Comparison of ENCODE assay signal across 8 cellular contexts in genomic region chr22:19853879-19854777, GRCh38. TPM values are rescaled to one million over a fixed set of nuclear protein-coding genes. Genes with fewer than 3 reads are reported as not detected.
DNase-seq lines count a peak whose midpoint lies in the region; ATAC-seq and TF ChIP-seq lines count a peak whose summit lies in the region.

No MANE protein-coding gene starts in this region.

- no peaks in the 10 kb centered on the region for H3K27me3 ChIP-seq in PC-3 (ENCODE audit: low read length)
- H3K27me3 ChIP-seq in duodenal mucosa (ENCODE audit: control insufficient read depth in 1 of 2, insufficient read depth in 2 of 2, low read length in 2 of 2), result no peaks in the 10 kb centered on the region
- H3K27me3 ChIP-seq in upper lobe of left lung, result no peaks in the 10 kb centered on the region

- H3K9ac ChIP-seq in PC-3 (ENCODE audit: low read length), result peak overlapping the region; percentile 95
- H3K9ac ChIP-seq in duodenal mucosa (ENCODE audit: low read depth in 1 of 2, low read length in 2 of 2), result peak overlapping the region; percentile 91 to 99

- TSS peak; percentile 53 for BruUV-seq in PC-3 (replicated peaks; lab: Mats Ljungman, UMichigan)

- H3K4me3 ChIP-seq in PC-3 (ENCODE audit: low read length) (peak overlapping the region; percentile 96), duodenal mucosa (ENCODE audit: low read depth in 1 of 2, low read length in 2 of 2) (peak overlapping the region; percentile 96 to 98), mesodermal cell (ENCODE audit: extremely low read depth, insufficient read depth, low read length, poor library complexity, severe bottlenecking) (peak overlapping the region; percentile 89), upper lobe of left lung (peak overlapping the region; percentile 64 to 88 (median 70))

- H3K9me3 Mint-ChIP-seq in CD14-positive monocyte, result peaks cover 0 to 2% (median 0%) of the 10 kb centered on the region in 7 donors

- peak overlapping the region; percentile 86 to 93 for H3K4me3 Mint-ChIP-seq in CD14-positive monocyte

- H3K9me2 ChIP-seq in PC-3 (replicated peaks; ENCODE audit: low read length), result no peaks in the 10 kb centered on the region

- CTCF ChIA-PET in PC-3 (lab: Charles Lee), result no interaction called here

- H3K36me3 Mint-ChIP-seq in CD14-positive monocyte, result peaks cover 16 to 29% of the 10 kb centered on the region in 2 donors

- peaks cover 0 to 4% (median 1%) of the 10 kb centered on the region in 3 donors for H3K27me3 Mint-ChIP-seq in CD14-positive monocyte (ENCODE audit: low read depth in 3 of 3)

- no peaks in the 10 kb centered on the region for H3K9me3 ChIP-seq in PC-3 (ENCODE audit: low read length)
- no peaks in the 10 kb centered on the region for H3K9me3 ChIP-seq in duodenal mucosa (ENCODE audit: control insufficient read depth in 1 of 2, low read length in 2 of 2)
- H3K9me3 ChIP-seq in mesodermal cell (ENCODE audit: control insufficient read depth, low read length), result no peaks in the 10 kb centered on the region
- H3K9me3 ChIP-seq in upper lobe of left lung, result no peaks in the 10 kb centered on the region

- peaks cover 52% of the 10 kb centered on the region for H3K4me1 ChIP-seq in PC-3 (ENCODE audit: insufficient read depth, low read length)
- peaks cover 44 to 46% of the 10 kb centered on the region in 2 donors for H3K4me1 ChIP-seq in duodenal mucosa (ENCODE audit: control insufficient read depth in 1 of 2, insufficient read depth in 2 of 2, low read length in 2 of 2)
- H3K4me1 ChIP-seq in mesodermal cell (ENCODE audit: control insufficient read depth, insufficient read depth, low read length, poor library complexity, severe bottlenecking), result peaks cover 48% of the 10 kb centered on the region
- peaks cover 34 to 63% (median 53%) of the 10 kb centered on the region in 4 donors for H3K4me1 ChIP-seq in upper lobe of left lung

- H3K27ac ChIP-seq in PC-3 (ENCODE audit: low read length) (no peak overlapping the region), duodenal mucosa (ENCODE audit: low read depth, low read length) (peak overlapping the region; percentile 77), mesodermal cell (ENCODE audit: low read depth, low read length, severe bottlenecking) (peak overlapping the region; percentile 53), upper lobe of left lung (peak overlapping the region; percentile 86 to 99 (median 93))

- H3K36me3 ChIP-seq in PC-3 (ENCODE audit: low read depth, low read length) (peaks cover 10% of the 10 kb centered on the region; the same call in 1 of the 2 replicates), duodenal mucosa (ENCODE audit: control insufficient read depth in 1 of 2, insufficient read depth in 2 of 2, low read length in 2 of 2) (peaks cover 18 to 24% of the 10 kb centered on the region in 2 donors), mesodermal cell (ENCODE audit: control insufficient read depth, insufficient read depth, low read length) (peaks cover 41% of the 10 kb centered on the region), upper lobe of left lung (peaks cover 0 to 22% (median 15%) of the 10 kb centered on the region in 4 donors)

- peak overlapping the region; percentile 29; the same call in 1 of the 2 replicates for H2AFZ ChIP-seq in PC-3 (ENCODE audit: low read length)

- H3K4me1 Mint-ChIP-seq in CD14-positive monocyte, result peaks cover 30% of the 10 kb centered on the region

- H3K4me2 ChIP-seq in PC-3 (ENCODE audit: low read length), result peak overlapping the region; percentile 99

- WGBS in mesodermal cell (ENCODE audit: insufficient coverage in 2 of 2), 2 experiments, result 3% methylated on average over 41 to 45 of the region's 49 CpGs
- 2 to 5% methylated on average over 22 to 38 of the region's 49 CpGs for WGBS in upper lobe of left lung, 2 donors

- peak; percentile 4 for ATAC-seq in GM21529 (IDR thresholded peaks at IDR 0.05; ENCODE audit: unreplicated experiment)
- ATAC-seq in PC-3, result peak; percentile 3
- peak in 1 of 2 donors; percentile 12 for ATAC-seq in upper lobe of left lung (ENCODE audit: low FRiP score in 2 of 2)

- no peaks in the 10 kb centered on the region for H3F3A ChIP-seq in PC-3 (ENCODE audit: low read length, unreplicated experiment)

- no peak for TF ChIP-seq CTCF in CD14-positive monocyte (IDR thresholded peaks at IDR 0.05)
- no peak for TF ChIP-seq CTCF in PC-3 (conservative IDR thresholded peaks at IDR 0.05; ENCODE audit: low read depth, low read length)
- TF ChIP-seq CTCF in upper lobe of left lung (IDR thresholded peaks at IDR 0.05), result no peak

- DNase-seq in CD14-positive monocyte (ENCODE audit: low spot score), result peak; percentile 41
- no peak for DNase-seq in PC-3
- DNase-seq in upper lobe of left lung, result peak; percentile 19 to 28
- no peak for DNase-seq in A172 (ENCODE audit: low spot score)
- DNase-seq in NCI-H774 (lab: John Stamatoyannopoulos, UW), result no peak

- no peak for TF ChIP-seq EP300 in upper lobe of left lung (IDR thresholded peaks at IDR 0.05)

- H3K27ac Mint-ChIP-seq in CD14-positive monocyte, result peak overlapping the region; percentile 65 to 92 (median 84)

- peaks cover 21% of the 10 kb centered on the region for H4K20me1 ChIP-seq in PC-3 (ENCODE audit: low read length)

- no peak for TF ChIP-seq POLR2A in upper lobe of left lung (IDR thresholded peaks at IDR 0.05)

- POLR2A ChIA-PET in PC-3 (lab: Charles Lee; ENCODE audit: unreplicated experiment), result interaction anchor here (0.5 kb wide), 1 partner anchor 948 kb away, joined by 3 read pairs; the partner anchor contains the start of gene DGCR6

- intact Hi-C loops in CD14-positive monocyte (cut with micrococcal nuclease) (loop anchor here (2.0 to 10.0 kb wide), 5 partner anchors 33 to 379 kb away; partner anchors contain the start of genes ARVCF (in 1 of the 2), CDC45 (in 1 of the 2), RANBP1 (in 1 of the 2) and TRMT2A (in 1 of the 2)), PC-3 (cut with micrococcal nuclease) (loop anchor here (10.0 kb wide), 1 partner anchor 89 kb away; the partner anchor contains the start of gene TBX1)

- peaks cover 61% of the 10 kb centered on the region for H3K79me2 ChIP-seq in PC-3 (ENCODE audit: low read length)

RNA-seq across cellular contexts. Expression of gene GNB1L, which starts 0.5 kb away (rescaled TPM):
- 1 to 10 TPM; 4.8 to 6.0 TPM for polyA plus RNA-seq in CD14-positive monocyte
- total RNA-seq in PC-3 (2014; rRNA removed) (27.0 and 28.8 TPM in 2 replicates), upper lobe of left lung (10 to 100 TPM in 1 of 6 donors, 1 to 10 TPM in 4, under 1 TPM in 1; 0.78 to 11.1 (median 6.8) TPM)
- polyA plus RNA-seq in mesodermal cell (2013, experiment 1 of 2), result 8.4 TPM
- 7.7 TPM for polyA plus RNA-seq in mesodermal cell (2013, experiment 2 of 2)
- total RNA-seq in A172 (2014; rRNA removed; shearing (Covaris generic)), result 8.9 and 9.6 TPM in 2 replicates

RNA-seq across cellular contexts. Expression of gene RTL10, which starts 0.5 kb away (rescaled TPM):
- polyA plus RNA-seq in CD14-positive monocyte, result 1 to 10 TPM; 1.4 to 1.5 TPM
- 7.8 and 12.2 TPM in 2 replicates for total RNA-seq in PC-3 (2014; rRNA removed)
- polyA plus RNA-seq in mesodermal cell (2013, experiment 1 of 2), result 9.7 TPM
- 8.9 TPM for polyA plus RNA-seq in mesodermal cell (2013, experiment 2 of 2)
- total RNA-seq in upper lobe of left lung, result 10 to 100 TPM; 16.4 to 27.4 (median 24.1) TPM
- 8.5 and 11.7 TPM in 2 replicates for total RNA-seq in A172 (2014; rRNA removed; shearing (Covaris generic))

Comparison
In these comparisons a context has a peak if more than half of its experiments do, and no peak if none do; other contexts are left out.
1. DNase-seq: peak in CD14-positive monocyte (single experiment) and upper lobe of left lung (2 of 2); none in PC-3 (single experiment), A172 (single experiment) and NCI-H774 (single experiment).
2. Peak in every context shown above with its lines, with median percentiles within 50 percentile points of each other: H3K4me3 ChIP-seq.